17 cellular contexts compared by ENCODE assay signal in the genomic region with DNA sequence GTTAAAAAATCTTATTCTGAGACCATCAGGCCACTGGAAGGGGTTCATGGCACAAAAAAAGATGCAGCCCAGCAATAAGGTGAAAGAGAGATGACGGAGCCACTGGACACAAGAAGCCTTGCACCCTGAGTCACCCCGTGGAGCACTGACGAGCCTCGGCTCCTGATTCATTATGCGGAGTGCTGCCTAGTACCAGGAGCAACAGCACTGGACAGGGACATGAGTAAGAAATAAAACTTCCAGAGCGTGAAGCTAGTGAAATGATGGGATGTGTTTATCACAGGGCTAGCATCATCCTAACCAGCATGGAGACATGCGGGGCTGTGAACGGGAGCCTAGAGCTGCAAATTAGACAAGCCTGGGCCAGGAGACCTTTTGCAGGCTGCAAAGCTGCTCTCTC. TPM values are rescaled to one million over a fixed set of nuclear protein-coding genes. Genes with fewer than 3 reads are reported as not detected.
DNase-seq lines count a peak whose midpoint lies in the region; ATAC-seq lines count a peak whose summit lies in the region.
"Had no signal": no experiment of that assay in that cellular context is flagged by ENCODE, and none has a peak within 500 bp of the region (broad histone marks: within the 10 kb centered on the region; RNA-seq: fewer than 3 reads in every experiment).

No MANE protein-coding gene starts in this region.

- in situ Hi-C loops in ACHN (cut with HindIII; ENCODE audit: low pct_ligation_motif_present, low pct_unique_long_range_greater_than_20kb, low sequenced_read_pairs): no loop called here

- DNase-seq in ACHN (peak; percentile 88), LHCN-M2 (ENCODE audit: low read depth) (peak; percentile 4), astrocyte of the hippocampus (ENCODE audit: low read depth, low spot score) (peak; percentile 17), kidney tubule cell (ENCODE audit: low spot score) (peak; percentile 42), NAMALWA (ENCODE audit: low spot score) (no peak), sciatic nerve (ENCODE audit: low spot score) (no peak)
- DNase-seq in stimulated activated CD4-positive, alpha-beta T cell treated with anti-CD3 and anti-CD28 coated beads, Interleukin-2, amount 100 ng/mL, for 48 hours: no peak
- DNase-seq: Caco-2, HCEC 1CT, IMR-90, NCI-H1436 treated with DMSO at 0.1 percent for 48 hours, NCI-H2081 treated with DMSO at 0.1 percent for 48 hours, NCI-H345, PC-9, SHP77 had no signal

- no peak for ATAC-seq in sciatic nerve
- ATAC-seq in HG03571 (IDR thresholded peaks at IDR 0.05; ENCODE audit: unreplicated experiment): no peak
- ATAC-seq: GM12878 had no signal

- intact Hi-C loops in sciatic nerve (cut with DNase I): no loop called here

RNA-seq across cellular contexts. Expression of gene RNASET2, which starts 53.3 kb away (rescaled TPM):
- total RNA-seq in LHCN-M2 (2014; rRNA removed): 15.1 and 16.2 TPM in 2 replicates
- polyA plus RNA-seq in LHCN-M2 (2012): 10.1 TPM
- total RNA-seq in sciatic nerve: 70.4 TPM

Comparison
In these comparisons a context has a peak if more than half of its experiments do, and no peak if none do; other contexts are left out.
1. DNase-seq: peak in ACHN (single experiment), LHCN-M2 (single experiment), astrocyte of the hippocampus (single experiment) and kidney tubule cell (single experiment); none in NAMALWA (single experiment), stimulated activated CD4-positive, alpha-beta T cell treated with anti-CD3 and anti-CD28 coated beads, Interleukin-2, amount 100 ng/mL, for 48 hours (0 of 2) and sciatic nerve (single experiment).